In the genomic region with DNA sequence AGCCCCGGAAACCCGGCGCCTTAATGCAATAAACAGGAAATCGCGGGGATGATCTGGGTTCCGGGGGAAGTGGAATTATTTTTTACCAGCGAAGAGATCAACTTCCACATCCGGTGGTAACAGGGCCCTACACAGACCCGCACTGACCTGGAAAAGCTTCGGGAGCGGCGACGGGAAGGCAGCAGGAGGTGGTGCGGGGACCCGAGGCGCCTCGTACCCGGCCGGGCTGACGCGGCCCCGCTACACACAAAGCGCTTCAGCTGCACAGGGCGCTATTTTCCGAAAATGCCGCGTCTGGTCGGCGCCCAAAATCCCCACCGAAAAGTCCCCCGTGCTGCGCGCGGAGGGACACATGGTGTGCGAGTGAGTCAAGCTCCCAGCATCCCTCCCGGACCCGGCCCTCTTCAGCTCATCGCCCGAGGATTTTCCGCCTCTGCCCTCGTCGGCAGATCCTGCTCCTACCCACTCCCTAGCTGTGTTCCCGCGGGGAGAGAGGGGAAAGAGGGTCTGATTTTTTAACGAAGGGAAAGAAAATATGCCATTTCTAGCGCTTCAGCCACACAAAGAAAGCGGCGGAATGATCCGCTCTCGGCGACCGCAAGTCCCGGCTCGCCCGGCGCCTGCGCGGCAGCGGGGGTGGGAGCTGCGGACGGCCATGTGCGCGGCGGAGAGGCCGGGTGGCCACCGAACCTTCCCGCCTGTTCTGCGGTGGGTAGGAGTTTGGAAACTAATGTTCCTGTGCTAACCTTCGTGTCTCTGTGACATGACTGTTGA, we compare ENCODE assay signal across 8 cellular contexts. TPM values are rescaled to one million over a fixed set of nuclear protein-coding genes. Genes with fewer than 3 reads are reported as not detected.
DNase-seq lines count a peak whose midpoint lies in the region; ATAC-seq, FAIRE-seq and TF ChIP-seq lines count a peak whose summit lies in the region.

A gene (minus strand): TSS at position 361 of the 774 bp plus-strand sequence. CDS start 45,400 bp downstream, outside the sequence.

- peak within 1 kb of the TSS; percentile 93 to 100 for H3K4me3 ChIP-seq in kidney (ENCODE audit: low read length in 2 of 2)

- no peak for TF ChIP-seq CTCF in kidney (IDR thresholded peaks at IDR 0.05; ENCODE audit: borderline replicate concordance, extremely low read depth, insufficient read depth)

- H3K36me3 ChIP-seq in kidney (ENCODE audit: control insufficient read depth in 1 of 2, insufficient read depth in 2 of 2, low read length in 2 of 2) = peaks cover 0 to 3% of the 10 kb centered on the region in 2 donors

- no peaks in the 10 kb centered on the region for H3K9me3 ChIP-seq in kidney (ENCODE audit: control insufficient read depth in 1 of 2, low read length in 2 of 2)

- peak within 1 kb of the TSS; percentile 82 to 95 for H3K9ac ChIP-seq in kidney (ENCODE audit: low read length in 2 of 2)

- peaks cover 19 to 21% of the 10 kb centered on the region in 2 donors for H3K4me1 ChIP-seq in kidney (ENCODE audit: control insufficient read depth in 1 of 2, insufficient read depth in 1 of 2, low read depth in 1 of 2, low read length in 2 of 2)

- FAIRE-seq in kidney (lab: Jason Lieb, UNC) = no peak

- intact Hi-C loops in kidney (cut with DNase I) = no loop called here

- ATAC-seq in GM18909 (IDR thresholded peaks at IDR 0.05; ENCODE audit: poor library complexity, unreplicated experiment) = peak; percentile 53
- ATAC-seq in HG03196 (IDR thresholded peaks at IDR 0.05; ENCODE audit: unreplicated experiment) = peak; percentile 46

- H3K27ac ChIP-seq in kidney (ENCODE audit: low read depth in 2 of 2, low read length in 2 of 2) = peak within 1 kb of the TSS; percentile 99 to 100

- peak; percentile 85 for DNase-seq in ACHN
- DNase-seq in NCI-H446 (lab: John Stamatoyannopoulos, UW) = peak; percentile 87 to 92
- DNase-seq in activated CD4-positive, alpha-beta T cell treated with anti-CD3 and anti-CD28 coated beads for 1 hour = peak; percentile 81
- peak; percentile 19 to 75 for DNase-seq in cerebellar nuclear complex (lab: John Stamatoyannopoulos, UW)
- peak; percentile 96 for DNase-seq in kidney
- peak; percentile 80 to 81 for DNase-seq in stimulated activated CD4-positive, alpha-beta T cell treated with anti-CD3 and anti-CD28 coated beads, Interleukin-15, amount 100 ng/mL, for 1 hour (ENCODE audit: low read depth in 1 of 2, low spot score in 1 of 2)

- in situ Hi-C loops in ACHN (cut with HindIII; ENCODE audit: low pct_ligation_motif_present, low pct_unique_long_range_greater_than_20kb, low sequenced_read_pairs) = no loop called here

RNA-seq across cellular contexts. Expression of the gene that starts here (rescaled TPM):
- 20.6 TPM for total RNA-seq in kidney
- polyA plus RNA-seq in kidney (ENCODE audit: insufficient read depth, low read depth, low replicate concordance) = 6.2 TPM

Comparison
In these comparisons a context has a peak if more than half of its experiments do, and no peak if none do; other contexts are left out.
1. Peak in every context shown above with its lines: DNase-seq, ATAC-seq, H3K4me3 ChIP-seq and H3K27ac ChIP-seq.